9 cellular contexts compared by ENCODE assay signal in the genomic region with DNA sequence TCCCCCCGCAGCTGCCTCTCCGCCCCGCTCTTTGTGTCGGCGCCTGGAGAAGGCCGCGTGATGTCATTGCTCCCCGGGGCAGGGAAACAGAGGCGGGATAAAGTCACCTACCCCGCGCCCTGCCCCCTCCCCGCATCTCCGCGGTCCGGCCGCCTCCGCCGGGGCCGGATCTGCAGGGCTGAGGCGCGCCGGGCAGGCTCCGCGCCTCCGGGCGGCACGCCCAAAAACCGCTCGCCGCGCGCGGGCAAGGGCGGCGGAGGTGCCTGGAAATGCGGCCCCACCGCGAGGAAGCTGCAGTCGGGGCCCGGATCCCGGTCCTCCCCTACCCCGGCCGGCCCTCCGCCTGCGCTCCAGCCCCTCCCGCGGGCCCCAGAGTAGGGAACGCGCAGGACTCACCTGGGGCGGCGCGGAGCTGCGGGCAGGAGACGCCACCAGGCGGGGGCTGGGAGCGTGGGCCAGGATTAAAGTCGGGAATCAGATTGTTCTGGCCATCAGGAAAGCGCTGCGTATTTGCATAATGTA. TPM values are rescaled to one million over a fixed set of nuclear protein-coding genes. Genes with fewer than 3 reads are reported as not detected.
A peak's percentile ranks its signal among the peaks of the same experiment; 100 is the strongest.
DNase-seq lines count a peak whose midpoint lies in the region; ATAC-seq and TF ChIP-seq lines count a peak whose summit lies in the region.
"Had no signal": no experiment of that assay in that cellular context is flagged by ENCODE, and none has a peak within 500 bp of the region (broad histone marks: within the 10 kb centered on the region; RNA-seq: fewer than 3 reads in every experiment).

A gene (minus strand): TSS at position 55 of the 522 bp plus-strand sequence. CDS start 302 bp downstream, outside the sequence.

- intact Hi-C loops in aorta (cut with DNase I) = loop anchor here in 1 of 2 donors (5.0 kb wide), 1 partner anchor 78 kb away; a partner anchor contains a TSS

- no peaks in the 10 kb centered on the region for H3K27me3 ChIP-seq in muscle layer of colon (ENCODE audit: control insufficient read depth in 1 of 2, insufficient read depth in 2 of 2, low read length in 2 of 2)
- H3K27me3 ChIP-seq in aorta (ENCODE audit: control insufficient read depth in 1 of 2, insufficient read depth in 2 of 2, low read length in 1 of 2) = no peaks in the 10 kb centered on the region

- no peaks in the 10 kb centered on the region for H3K9me3 ChIP-seq in T-helper 17 cell (ENCODE audit: control insufficient read depth, low read length, poor library complexity, severe bottlenecking)
- no peaks in the 10 kb centered on the region for H3K9me3 ChIP-seq in muscle layer of colon (ENCODE audit: low read length)
- no peaks in the 10 kb centered on the region for H3K9me3 ChIP-seq in aorta (ENCODE audit: control insufficient read depth, low read length)

- in situ Hi-C loops in KBM-7 (cut with MboI; ENCODE audit: low pct_unique_long_range_greater_than_20kb, low sequenced_read_pairs) = no loop called here

- peak within 1 kb of the TSS; percentile 52 for H3K4me3 Mint-ChIP-seq in T-helper 17 cell

- H3K27ac ChIP-seq in muscle layer of colon (ENCODE audit: low read depth, low read length) (peak within 1 kb of the TSS; percentile 75), aorta (ENCODE audit: low read depth in 1 of 2, low read length in 2 of 2) (peak within 1 kb of the TSS in 1 of 2 donors; percentile 10)

- no peak within 1 kb of the TSS for H3K27ac Mint-ChIP-seq in T-helper 17 cell
- H3K27ac Mint-ChIP-seq: stimulated activated naive B cell treated with anti-CD40 and anti-IgM and Interleukin-4, amounts not matched to agents 10 μg/mL and 1 μg/mL and 100 μg/mL, for 72 hours had no signal

- H3K4me1 ChIP-seq in muscle layer of colon (ENCODE audit: insufficient read depth, low read length) = peaks cover 10% of the 10 kb centered on the region
- no peaks in the 10 kb centered on the region for H3K4me1 ChIP-seq in aorta (ENCODE audit: control insufficient read depth in 1 of 2, insufficient read depth in 2 of 2, low read length in 2 of 2)

- TF ChIP-seq CTCF in GM20000 (IDR thresholded peaks at IDR 0.05; ENCODE audit: extremely low read depth, missing control alignments) = no peak

- no peaks in the 10 kb centered on the region for H3K4me1 Mint-ChIP-seq in T-helper 17 cell
- H3K4me1 Mint-ChIP-seq: stimulated activated naive B cell treated with anti-CD40 and anti-IgM and Interleukin-4, amounts not matched to agents 10 μg/mL and 1 μg/mL and 100 μg/mL, for 72 hours had no signal

- ATAC-seq in T-helper 17 cell (no peak), esophagus mucosa (peak; percentile 71), aorta (ENCODE audit: low FRiP score) (peak; percentile 42)

- peaks cover 74% of the 10 kb centered on the region for H3K27me3 Mint-ChIP-seq in T-helper 17 cell

- H3K4me3 ChIP-seq in muscle layer of colon (ENCODE audit: low read depth in 1 of 2, low read length in 2 of 2) (peak within 1 kb of the TSS; percentile 52 to 55), aorta (ENCODE audit: low read length in 2 of 2) (peak within 1 kb of the TSS; percentile 52 to 79)

- DNase-seq in DMS79 (lab: John Stamatoyannopoulos, UW) (peak; percentile 35), GM20000 (ENCODE audit: low spot score) (peak; percentile 63), KBM-7 (peak; percentile 33), T-helper 17 cell (no peak), aorta (peak; percentile 50 to 77), OCI-M2 (lab: John Stamatoyannopoulos, UW; ENCODE audit: unreplicated experiment) (no peak)
- DNase-seq: stimulated activated naive B cell treated with anti-CD40 and anti-IgM and Interleukin-4, amounts not matched to agents 10 μg/mL and 1 μg/mL and 100 μg/mL, for 72 hours had no signal

- no peaks in the 10 kb centered on the region for H3K36me3 ChIP-seq in muscle layer of colon (ENCODE audit: insufficient read depth, low read length)
- no peaks in the 10 kb centered on the region for H3K36me3 ChIP-seq in aorta (ENCODE audit: control insufficient read depth in 1 of 2, insufficient read depth in 2 of 2, low read length in 1 of 2)

- peak within 1 kb of the TSS; percentile 37 for H3K9ac ChIP-seq in muscle layer of colon (ENCODE audit: low read length)

- no peaks in the 10 kb centered on the region for H3K36me3 Mint-ChIP-seq in T-helper 17 cell (ENCODE audit: low read depth)
- H3K36me3 Mint-ChIP-seq: stimulated activated naive B cell treated with anti-CD40 and anti-IgM and Interleukin-4, amounts not matched to agents 10 μg/mL and 1 μg/mL and 100 μg/mL, for 72 hours had no signal

- WGBS in aorta, 2 donors = 1% methylated on average over 44 to 59 of the region's 59 CpGs

RNA-seq across cellular contexts. Expression of the gene that starts here (rescaled TPM):
- total RNA-seq in T-helper 17 cell = not detected
- total RNA-seq in esophagus mucosa = 1.6 TPM
- 1 to 10 TPM; 3.8 to 4.4 TPM for total RNA-seq in aorta
- 1 to 10 TPM; 2.5 to 7.3 TPM for polyA plus RNA-seq in aorta

Comparison
In these comparisons a context has a peak if more than half of its experiments do, and no peak if none do; other contexts are left out.
1. DNase-seq: peak in DMS79 (single experiment), GM20000 (single experiment), KBM-7 (single experiment) and aorta (2 of 2); none in T-helper 17 cell (0 of 3) and OCI-M2 (single experiment).